Comparison of ENCODE assay signal across 17 cellular contexts in the genomic region with DNA sequence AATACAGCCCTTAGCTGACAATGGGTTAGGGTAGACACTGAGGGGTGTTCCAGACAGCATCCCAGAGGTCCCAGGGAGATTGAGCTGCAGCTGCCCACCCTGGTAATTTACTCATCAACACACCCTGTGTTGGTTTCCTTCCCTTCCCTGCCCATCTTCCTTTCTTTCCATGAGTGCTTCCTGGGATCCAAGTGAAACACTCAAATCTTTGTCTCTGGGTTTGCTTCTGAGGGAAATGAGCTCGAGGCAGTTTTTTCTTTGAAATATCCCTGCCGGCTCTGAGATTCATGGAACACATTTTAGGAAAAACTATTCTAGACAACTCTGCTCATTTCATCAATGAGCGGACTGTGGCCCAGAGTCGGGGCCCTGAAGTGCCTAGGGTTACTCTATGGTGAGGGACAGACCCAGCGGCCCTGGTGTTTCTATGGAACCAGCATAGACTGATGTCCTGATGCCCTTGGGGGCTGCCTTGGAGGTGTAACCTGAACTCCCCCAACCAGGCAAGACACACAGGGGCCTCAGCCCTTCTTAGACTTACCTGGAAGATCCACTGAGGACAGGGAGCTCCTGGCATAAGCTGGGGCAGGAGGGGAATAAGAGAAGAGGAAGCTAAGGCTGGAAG. TPM values are rescaled to one million over a fixed set of nuclear protein-coding genes. Genes with fewer than 3 reads are reported as not detected.
"Had no signal": no experiment of that assay in that cellular context is flagged by ENCODE, and none has a peak within 500 bp of the region (broad histone marks: within the 10 kb centered on the region; RNA-seq: fewer than 3 reads in every experiment).

No MANE protein-coding gene starts in this region.

- H3K27me3 ChIP-seq: cardiac muscle cell, gastroesophageal sphincter, pancreas, thyroid gland, vagina had no signal

- H3K36me3 ChIP-seq: cardiac muscle cell, gastroesophageal sphincter, pancreas, thyroid gland, vagina had no signal

- ATAC-seq: activated CD4-positive, alpha-beta T cell treated with anti-CD3 and anti-CD28 coated beads for 36 hours; activated T-cell treated with anti-CD3 and anti-CD28 coated beads, Interleukin-2, amount 50 U/mL, for 72 hours; gastroesophageal sphincter; left ventricle myocardium superior; pancreas had no signal

- H3K4me3 ChIP-seq: cardiac muscle cell, gastroesophageal sphincter, pancreas, thyroid gland, vagina had no signal

- DNase-seq: activated CD4-positive, alpha-beta memory T cell treated with anti-CD3 and anti-CD28 coated beads, Interleukin-2, amount 10 ng/mL, durations not matched to agents 7 days and 5 days; activated CD4-positive, alpha-beta T cell treated with anti-CD3 and anti-CD28 coated beads for 36 hours; activated naive CD4-positive, alpha-beta T cell treated with Interleukin-2 at 50 U/mL for 16 hours; activated T-cell treated with anti-CD3 and anti-CD28 coated beads, Interleukin-2, amount 50 U/mL, for 72 hours; islet precursor cell; left ventricle myocardium superior; retina; small intestine; thyroid gland had no signal

- H3K27ac ChIP-seq: cardiac muscle cell, gastroesophageal sphincter, pancreas, thyroid gland, vagina, VCaP had no signal

- FAIRE-seq: astrocyte, colon, pancreas, small intestine had no signal

- H3K9me3 ChIP-seq: gastroesophageal sphincter, pancreas, thyroid gland, vagina had no signal

- H3K4me1 ChIP-seq: pancreas, vagina had no signal

RNA-seq across cellular contexts. Expression of a gene that starts 24.1 kb away (rescaled TPM):
- total RNA-seq: thyroid gland, vagina had no signal
- polyA plus RNA-seq: neural cell had no signal
